1 cellular context compared by ENCODE assay signal in the genomic region with DNA sequence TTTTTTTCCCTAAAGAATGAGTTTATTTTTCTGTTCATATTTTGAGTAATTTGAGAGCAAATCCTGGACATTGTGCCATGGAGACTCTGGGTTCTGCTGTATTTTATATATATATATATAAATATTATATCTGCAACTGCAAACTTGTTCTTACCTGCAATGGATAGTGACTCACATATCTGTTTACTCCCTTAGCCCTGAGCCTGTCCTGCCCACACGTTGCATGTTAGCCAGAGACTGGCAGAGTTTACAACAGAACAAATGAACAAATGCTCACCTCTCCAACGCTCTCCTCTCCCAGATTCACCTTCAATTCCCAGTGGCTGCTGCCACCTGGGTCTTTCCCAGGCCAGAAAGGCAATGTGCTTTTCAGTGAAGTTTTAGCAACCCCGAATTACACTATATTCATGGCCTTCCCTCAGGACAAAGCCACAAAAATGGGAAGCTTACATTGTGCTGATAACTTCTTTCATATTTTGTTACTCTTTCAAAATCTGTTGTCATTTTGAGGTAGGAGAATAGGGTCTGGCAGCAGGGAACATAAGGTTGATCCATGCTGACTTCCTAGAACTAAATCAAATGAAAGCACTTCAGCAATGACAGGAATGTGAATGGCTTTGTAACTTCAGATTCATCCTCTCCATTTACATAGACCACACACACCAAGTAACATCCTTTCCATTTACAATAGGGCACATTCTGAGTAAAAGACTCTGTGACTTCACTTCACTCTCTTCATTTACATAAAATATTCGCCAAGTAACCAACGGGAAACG.
TF ChIP-seq lines count a peak whose summit lies in the region.

No MANE protein-coding gene starts in this region.

TF ChIP-seq in WTC11, 78 proteins besides CTCF, POLR2A, EP300 and RAD21:
- TF ChIP-seq ATF6 (CRISPR knock-in tag; IDR thresholded peaks at IDR 0.05) (no peak), TEAD1 (CRISPR knock-in tag; IDR thresholded peaks at IDR 0.05) (peak; percentile 98; the same call in 1 of the 2 replicates), FOXP1 (CRISPR knock-in tag; IDR thresholded peaks at IDR 0.05; ENCODE audit: borderline replicate concordance) (no peak), SMAD4 (CRISPR knock-in tag; IDR thresholded peaks at IDR 0.05) (no peak), TEAD4 (CRISPR knock-in tag; IDR thresholded peaks at IDR 0.05) (peak; percentile 77; the same call in 1 of the 2 replicates), SP1 (CRISPR knock-in tag; conservative IDR thresholded peaks at IDR 0.05) (0 out of 2 replicates have a peak, but pooled peaks have one; percentile 27), GABPB1 (CRISPR knock-in tag; IDR thresholded peaks at IDR 0.05) (no peak), SOX15 (CRISPR knock-in tag; IDR thresholded peaks at IDR 0.05) (no peak), FOXK1 (CRISPR knock-in tag; IDR thresholded peaks at IDR 0.05) (peak; percentile 41; the same call in 1 of the 2 replicates), GTF2I (CRISPR knock-in tag; conservative IDR thresholded peaks at IDR 0.05) (no peak), RELA (CRISPR knock-in tag; IDR thresholded peaks at IDR 0.05; ENCODE audit: borderline replicate concordance) (no peak)
- TF ChIP-seq, protein P1, sequence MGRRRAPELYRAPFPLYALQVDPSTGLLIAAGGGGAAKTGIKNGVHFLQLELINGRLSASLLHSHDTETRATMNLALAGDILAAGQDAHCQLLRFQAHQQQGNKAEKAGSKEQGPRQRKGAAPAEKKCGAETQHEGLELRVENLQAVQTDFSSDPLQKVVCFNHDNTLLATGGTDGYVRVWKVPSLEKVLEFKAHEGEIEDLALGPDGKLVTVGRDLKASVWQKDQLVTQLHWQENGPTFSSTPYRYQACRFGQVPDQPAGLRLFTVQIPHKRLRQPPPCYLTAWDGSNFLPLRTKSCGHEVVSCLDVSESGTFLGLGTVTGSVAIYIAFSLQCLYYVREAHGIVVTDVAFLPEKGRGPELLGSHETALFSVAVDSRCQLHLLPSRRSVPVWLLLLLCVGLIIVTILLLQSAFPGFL (CRISPR knock-in tag; IDR thresholded peaks at IDR 0.05; ENCODE audit: borderline replicate concordance): no peak
- TF ChIP-seq, protein P2, sequence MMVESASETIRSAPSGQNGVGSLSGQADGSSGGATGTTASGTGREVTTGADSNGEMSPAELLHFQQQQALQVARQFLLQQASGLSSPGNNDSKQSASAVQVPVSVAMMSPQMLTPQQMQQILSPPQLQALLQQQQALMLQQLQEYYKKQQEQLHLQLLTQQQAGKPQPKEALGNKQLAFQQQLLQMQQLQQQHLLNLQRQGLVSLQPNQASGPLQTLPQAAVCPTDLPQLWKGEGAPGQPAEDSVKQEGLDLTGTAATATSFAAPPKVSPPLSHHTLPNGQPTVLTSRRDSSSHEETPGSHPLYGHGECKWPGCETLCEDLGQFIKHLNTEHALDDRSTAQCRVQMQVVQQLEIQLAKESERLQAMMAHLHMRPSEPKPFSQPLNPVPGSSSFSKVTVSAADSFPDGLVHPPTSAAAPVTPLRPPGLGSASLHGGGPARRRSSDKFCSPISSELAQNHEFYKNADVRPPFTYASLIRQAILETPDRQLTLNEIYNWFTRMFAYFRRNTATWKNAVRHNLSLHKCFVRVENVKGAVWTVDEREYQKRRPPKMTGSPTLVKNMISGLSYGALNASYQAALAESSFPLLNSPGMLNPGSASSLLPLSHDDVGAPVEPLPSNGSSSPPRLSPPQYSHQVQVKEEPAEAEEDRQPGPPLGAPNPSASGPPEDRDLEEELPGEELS (CRISPR knock-in tag; IDR thresholded peaks at IDR 0.05): peak; percentile 63; the same call in 1 of the 2 replicates
- TF ChIP-seq, protein P3, sequence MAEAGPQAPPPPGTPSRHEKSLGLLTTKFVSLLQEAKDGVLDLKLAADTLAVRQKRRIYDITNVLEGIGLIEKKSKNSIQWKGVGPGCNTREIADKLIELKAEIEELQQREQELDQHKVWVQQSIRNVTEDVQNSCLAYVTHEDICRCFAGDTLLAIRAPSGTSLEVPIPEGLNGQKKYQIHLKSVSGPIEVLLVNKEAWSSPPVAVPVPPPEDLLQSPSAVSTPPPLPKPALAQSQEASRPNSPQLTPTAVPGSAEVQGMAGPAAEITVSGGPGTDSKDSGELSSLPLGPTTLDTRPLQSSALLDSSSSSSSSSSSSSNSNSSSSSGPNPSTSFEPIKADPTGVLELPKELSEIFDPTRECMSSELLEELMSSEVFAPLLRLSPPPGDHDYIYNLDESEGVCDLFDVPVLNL (CRISPR knock-in tag; IDR thresholded peaks at IDR 0.05; ENCODE audit: borderline replicate concordance, low read depth): no peak
- TF ChIP-seq, protein P4, sequence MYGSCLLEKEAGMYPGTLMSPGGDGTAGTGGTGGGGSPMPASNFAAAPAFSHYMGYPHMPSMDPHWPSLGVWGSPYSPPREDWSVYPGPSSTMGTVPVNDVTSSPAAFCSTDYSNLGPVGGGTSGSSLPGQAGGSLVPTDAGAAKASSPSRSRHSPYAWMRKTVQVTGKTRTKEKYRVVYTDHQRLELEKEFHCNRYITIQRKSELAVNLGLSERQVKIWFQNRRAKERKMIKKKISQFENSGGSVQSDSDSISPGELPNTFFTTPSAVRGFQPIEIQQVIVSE (CRISPR knock-in tag; IDR thresholded peaks at IDR 0.05; ENCODE audit: borderline replicate concordance): no peak
